ENCODE assay signal across 16 cellular contexts in genomic region chr18:26356045-26356785, GRCh38.
A peak's percentile ranks its signal among the peaks of the same experiment; 100 is the strongest.
DNase-seq lines count a peak whose midpoint lies in the region; ATAC-seq, FAIRE-seq and TF ChIP-seq lines count a peak whose summit lies in the region.
"Had no signal": no experiment of that assay in that cellular context is flagged by ENCODE, and none has a peak within 500 bp of the region (broad histone marks: within the 10 kb centered on the region; RNA-seq: fewer than 3 reads in every experiment).

No MANE protein-coding gene starts in this region.

- FAIRE-seq in GM12891 (lab: Jason Lieb, UNC), result peak; percentile 20

- DNase-seq in GM12891 (ENCODE audit: insufficient read length, low spot score), result no peak
- no peak for DNase-seq in NCI-H2171 (lab: John Stamatoyannopoulos, UW)
- no peak for DNase-seq in HT-29 (ENCODE audit: low spot score)
- no peak for DNase-seq in stimulated activated CD8-positive, alpha-beta memory T cell treated with anti-CD3 and anti-CD28 coated beads, Interleukin-4, amount 100 ng/mL, for 48 hours
- no peak for DNase-seq in activated effector memory CD4-positive, alpha-beta T cell treated with anti-CD3 and anti-CD28 coated beads, Interleukin-2, amount 50 U/mL, for 16 hours
- DNase-seq: activated CD4-positive, alpha-beta T cell treated with anti-CD3 and anti-CD28 coated beads for 4 hours; effector CD8-positive, alpha-beta T cell; foreskin fibroblast; immature natural killer cell; mucosa of descending colon; stimulated activated CD4-positive, alpha-beta T cell treated with anti-CD3 and anti-CD28 coated beads, Interleukin-1b, Interleukin-23, amount 100 ng/mL, for 48 hours; T-cell had no signal

- TF ChIP-seq POLR2A in GM12891 (IDR thresholded peaks at IDR 0.05; ENCODE audit: low read depth, low read length), result no peak

- ATAC-seq in GM19372 (IDR thresholded peaks at IDR 0.05; ENCODE audit: low read depth, unreplicated experiment), result peak; percentile 66
- ATAC-seq in HG02642 (IDR thresholded peaks at IDR 0.05; ENCODE audit: poor library complexity, unreplicated experiment), result peak; percentile 66
- peak; percentile 65 for ATAC-seq in HG03439 (IDR thresholded peaks at IDR 0.05; ENCODE audit: unreplicated experiment)
- ATAC-seq: mucosa of descending colon; stimulated activated memory B cell treated with anti-CD40 and anti-IgM and Interleukin-4, amounts not matched to agents 10 μg/mL and 1 μg/mL and 100 μg/mL, for 72 hours; T-cell had no signal

TF ChIP-seq in GM12891, 5 proteins besides CTCF, POLR2A, EP300 and RAD21:
- no peak for TF ChIP-seq TAF1 (IDR thresholded peaks at IDR 0.05; ENCODE audit: low read depth, low read length)
- TF ChIP-seq POLR2AphosphoS5 (IDR thresholded peaks at IDR 0.05; ENCODE audit: low read depth, low read length), result no peak
- TF ChIP-seq PAX5 (IDR thresholded peaks at IDR 0.05; ENCODE audit: insufficient read depth, low read length, severe bottlenecking), result no peak
- TF ChIP-seq SPI1 (IDR thresholded peaks at IDR 0.05; ENCODE audit: low read depth, low read length), result no peak
- TF ChIP-seq POU2F2 (IDR thresholded peaks at IDR 0.05; ENCODE audit: low read depth, low read length), result no peak
